1 cellular context compared by ENCODE assay signal in genomic region chr11:78033040-78033439, GRCh38.
TF ChIP-seq lines count a peak whose summit lies in the region.

No MANE protein-coding gene starts in this region.

TF ChIP-seq in HepG2, 621 proteins besides CTCF, POLR2A, EP300 and RAD21:
- TF ChIP-seq BCL6 (CRISPR knock-in tag; IDR thresholded peaks at IDR 0.05) = peak; percentile 45; the same call in 1 of the 2 replicates
- TF ChIP-seq ZNF614 (CRISPR knock-in tag; IDR thresholded peaks at IDR 0.05; ENCODE audit: borderline replicate concordance) = 0 out of 2 replicates have a peak, but pooled peaks have one; percentile 51
- TF ChIP-seq FOXK2 (IDR thresholded peaks at IDR 0.05) = no peak
- TF ChIP-seq ZIK1 (CRISPR knock-in tag; IDR thresholded peaks at IDR 0.05; ENCODE audit: borderline replicate concordance, low read depth) = no peak
- 0 out of 2 replicates have a peak, but pooled peaks have one; percentile 45 for TF ChIP-seq KDM1A (CRISPR knock-in tag; IDR thresholded peaks at IDR 0.05)
- no peak for TF ChIP-seq SOX13 (IDR thresholded peaks at IDR 0.05)
- peak in 1 of 2 experiments; percentile 53; a peak in 1 of 4 replicates for TF ChIP-seq SOX13 (CRISPR knock-in tag; conservative IDR thresholded peaks at IDR 0.05 in 1 of 2, IDR thresholded peaks at IDR 0.05 in 1 of 2)
- peak; percentile 93; the same call in 1 of the 2 replicates for TF ChIP-seq MZF1 (CRISPR knock-in tag; IDR thresholded peaks at IDR 0.05; ENCODE audit: borderline replicate concordance)
- no peak for TF ChIP-seq TRIM24 (CRISPR knock-in tag; IDR thresholded peaks at IDR 0.05)
- peak; percentile 80 for TF ChIP-seq GATAD2A (CRISPR knock-in tag; IDR thresholded peaks at IDR 0.05)
- TF ChIP-seq, protein P1, sequence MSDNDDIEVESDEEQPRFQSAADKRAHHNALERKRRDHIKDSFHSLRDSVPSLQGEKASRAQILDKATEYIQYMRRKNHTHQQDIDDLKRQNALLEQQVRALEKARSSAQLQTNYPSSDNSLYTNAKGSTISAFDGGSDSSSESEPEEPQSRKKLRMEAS (IDR thresholded peaks at IDR 0.05) = peak; percentile 51; the same call in 1 of the 2 replicates
- TF ChIP-seq, protein P2, sequence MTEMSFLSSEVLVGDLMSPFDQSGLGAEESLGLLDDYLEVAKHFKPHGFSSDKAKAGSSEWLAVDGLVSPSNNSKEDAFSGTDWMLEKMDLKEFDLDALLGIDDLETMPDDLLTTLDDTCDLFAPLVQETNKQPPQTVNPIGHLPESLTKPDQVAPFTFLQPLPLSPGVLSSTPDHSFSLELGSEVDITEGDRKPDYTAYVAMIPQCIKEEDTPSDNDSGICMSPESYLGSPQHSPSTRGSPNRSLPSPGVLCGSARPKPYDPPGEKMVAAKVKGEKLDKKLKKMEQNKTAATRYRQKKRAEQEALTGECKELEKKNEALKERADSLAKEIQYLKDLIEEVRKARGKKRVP (CRISPR knock-in tag; IDR thresholded peaks at IDR 0.05) = peak in 1 of 2 experiments; percentile 94; a peak in 2 of 4 replicates
- TF ChIP-seq TIGD3 (CRISPR knock-in tag; IDR thresholded peaks at IDR 0.05; ENCODE audit: borderline replicate concordance) = no peak
- no peak for TF ChIP-seq ZNF33A (CRISPR knock-in tag; IDR thresholded peaks at IDR 0.05; ENCODE audit: borderline replicate concordance)
- peak; percentile 83 for TF ChIP-seq ZNF644 (CRISPR knock-in tag; IDR thresholded peaks at IDR 0.05; ENCODE audit: low read depth)
- no peak for TF ChIP-seq RFX1 (IDR thresholded peaks at IDR 0.05)
- peak; percentile 91 for TF ChIP-seq CEBPG (CRISPR knock-in tag; IDR thresholded peaks at IDR 0.05)
- TF ChIP-seq NCOA2 (CRISPR knock-in tag; IDR thresholded peaks at IDR 0.05) = no peak
- 0 out of 2 replicates have a peak, but pooled peaks have one; percentile 16 for TF ChIP-seq THAP11 (CRISPR knock-in tag; IDR thresholded peaks at IDR 0.05)
- TF ChIP-seq FOSL2 (CRISPR knock-in tag; IDR thresholded peaks at IDR 0.05) = 0 out of 2 replicates have a peak, but pooled peaks have one; percentile 21
- peak; percentile 87 for TF ChIP-seq CEBPB (IDR thresholded peaks at IDR 0.05; ENCODE audit: borderline replicate concordance, low read depth, low read length)
- no peak for TF ChIP-seq ETS1 (CRISPR knock-in tag; IDR thresholded peaks at IDR 0.05)
- TF ChIP-seq, protein P3, sequence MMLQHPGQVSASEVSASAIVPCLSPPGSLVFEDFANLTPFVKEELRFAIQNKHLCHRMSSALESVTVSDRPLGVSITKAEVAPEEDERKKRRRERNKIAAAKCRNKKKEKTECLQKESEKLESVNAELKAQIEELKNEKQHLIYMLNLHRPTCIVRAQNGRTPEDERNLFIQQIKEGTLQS (CRISPR knock-in tag; IDR thresholded peaks at IDR 0.05) = peak; percentile 71; the same call in 1 of the 2 replicates
- peak; percentile 36; the same call in 1 of the 2 replicates for TF ChIP-seq ATF7 (IDR thresholded peaks at IDR 0.05)
- TF ChIP-seq ATF7 (CRISPR knock-in tag; IDR thresholded peaks at IDR 0.05) = no peak
- no peak for TF ChIP-seq FOXA1 (IDR thresholded peaks at IDR 0.05)
- peak; percentile 69 for TF ChIP-seq FOXA1 (CRISPR knock-in tag; IDR thresholded peaks at IDR 0.05)
- TF ChIP-seq, protein P4, sequence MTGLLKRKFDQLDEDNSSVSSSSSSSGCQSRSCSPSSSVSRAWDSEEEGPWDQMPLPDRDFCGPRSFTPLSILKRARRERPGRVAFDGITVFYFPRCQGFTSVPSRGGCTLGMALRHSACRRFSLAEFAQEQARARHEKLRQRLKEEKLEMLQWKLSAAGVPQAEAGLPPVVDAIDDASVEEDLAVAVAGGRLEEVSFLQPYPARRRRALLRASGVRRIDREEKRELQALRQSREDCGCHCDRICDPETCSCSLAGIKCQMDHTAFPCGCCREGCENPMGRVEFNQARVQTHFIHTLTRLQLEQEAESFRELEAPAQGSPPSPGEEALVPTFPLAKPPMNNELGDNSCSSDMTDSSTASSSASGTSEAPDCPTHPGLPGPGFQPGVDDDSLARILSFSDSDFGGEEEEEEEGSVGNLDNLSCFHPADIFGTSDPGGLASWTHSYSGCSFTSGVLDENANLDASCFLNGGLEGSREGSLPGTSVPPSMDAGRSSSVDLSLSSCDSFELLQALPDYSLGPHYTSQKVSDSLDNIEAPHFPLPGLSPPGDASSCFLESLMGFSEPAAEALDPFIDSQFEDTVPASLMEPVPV (CRISPR knock-in tag; IDR thresholded peaks at IDR 0.05) = no peak
- no peak for TF ChIP-seq SOX6 (IDR thresholded peaks at IDR 0.05)
- TF ChIP-seq SOX6 (CRISPR knock-in tag; IDR thresholded peaks at IDR 0.05) = peak; percentile 46
- 0 out of 2 replicates have a peak, but pooled peaks have one; percentile 42 for TF ChIP-seq HMG20A (CRISPR knock-in tag; IDR thresholded peaks at IDR 0.05; ENCODE audit: borderline replicate concordance)
- peak; percentile 48; the same call in 1 of the 2 replicates for TF ChIP-seq SAP130 (CRISPR knock-in tag; IDR thresholded peaks at IDR 0.05; ENCODE audit: low read depth)
- TF ChIP-seq ZNF256 (CRISPR knock-in tag; conservative IDR thresholded peaks at IDR 0.05) = no peak
- TF ChIP-seq ZFP36L2 (CRISPR knock-in tag; IDR thresholded peaks at IDR 0.05) = no peak
- peak; percentile 23; the same call in 1 of the 2 replicates for TF ChIP-seq HDAC2 (CRISPR knock-in tag; IDR thresholded peaks at IDR 0.05)
- TF ChIP-seq FOXA3 (CRISPR knock-in tag; IDR thresholded peaks at IDR 0.05) = peak; percentile 70
- TF ChIP-seq, protein P5, sequence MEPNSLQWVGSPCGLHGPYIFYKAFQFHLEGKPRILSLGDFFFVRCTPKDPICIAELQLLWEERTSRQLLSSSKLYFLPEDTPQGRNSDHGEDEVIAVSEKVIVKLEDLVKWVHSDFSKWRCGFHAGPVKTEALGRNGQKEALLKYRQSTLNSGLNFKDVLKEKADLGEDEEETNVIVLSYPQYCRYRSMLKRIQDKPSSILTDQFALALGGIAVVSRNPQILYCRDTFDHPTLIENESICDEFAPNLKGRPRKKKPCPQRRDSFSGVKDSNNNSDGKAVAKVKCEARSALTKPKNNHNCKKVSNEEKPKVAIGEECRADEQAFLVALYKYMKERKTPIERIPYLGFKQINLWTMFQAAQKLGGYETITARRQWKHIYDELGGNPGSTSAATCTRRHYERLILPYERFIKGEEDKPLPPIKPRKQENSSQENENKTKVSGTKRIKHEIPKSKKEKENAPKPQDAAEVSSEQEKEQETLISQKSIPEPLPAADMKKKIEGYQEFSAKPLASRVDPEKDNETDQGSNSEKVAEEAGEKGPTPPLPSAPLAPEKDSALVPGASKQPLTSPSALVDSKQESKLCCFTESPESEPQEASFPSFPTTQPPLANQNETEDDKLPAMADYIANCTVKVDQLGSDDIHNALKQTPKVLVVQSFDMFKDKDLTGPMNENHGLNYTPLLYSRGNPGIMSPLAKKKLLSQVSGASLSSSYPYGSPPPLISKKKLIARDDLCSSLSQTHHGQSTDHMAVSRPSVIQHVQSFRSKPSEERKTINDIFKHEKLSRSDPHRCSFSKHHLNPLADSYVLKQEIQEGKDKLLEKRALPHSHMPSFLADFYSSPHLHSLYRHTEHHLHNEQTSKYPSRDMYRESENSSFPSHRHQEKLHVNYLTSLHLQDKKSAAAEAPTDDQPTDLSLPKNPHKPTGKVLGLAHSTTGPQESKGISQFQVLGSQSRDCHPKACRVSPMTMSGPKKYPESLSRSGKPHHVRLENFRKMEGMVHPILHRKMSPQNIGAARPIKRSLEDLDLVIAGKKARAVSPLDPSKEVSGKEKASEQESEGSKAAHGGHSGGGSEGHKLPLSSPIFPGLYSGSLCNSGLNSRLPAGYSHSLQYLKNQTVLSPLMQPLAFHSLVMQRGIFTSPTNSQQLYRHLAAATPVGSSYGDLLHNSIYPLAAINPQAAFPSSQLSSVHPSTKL (CRISPR knock-in tag; IDR thresholded peaks at IDR 0.05) = peak; percentile 49; the same call in 1 of the 2 replicates
- TF ChIP-seq TEAD3 (CRISPR knock-in tag; optimal IDR thresholded peaks at IDR 0.05; ENCODE audit: borderline replicate concordance) = peak; percentile 79
